Comparison of ENCODE assay signal across 8 cellular contexts in genomic region chr2:60555066-60555793, GRCh38. TPM values are rescaled to one million over a fixed set of nuclear protein-coding genes. Genes with fewer than 3 reads are reported as not detected.
DNase-seq lines count a peak whose midpoint lies in the region; ATAC-seq, FAIRE-seq and TF ChIP-seq lines count a peak whose summit lies in the region.

No MANE protein-coding gene starts in this region.

- H3K9me3 Mint-ChIP-seq in CD4-positive, alpha-beta T cell: no peaks in the 10 kb centered on the region
- H3K9me3 Mint-ChIP-seq in nephron progenitor cell: no peaks in the 10 kb centered on the region

- CTCF ChIA-PET in CD4-positive, alpha-beta T cell (lab: Charles Lee): interaction anchor here (0.9 kb wide), 1 partner anchor 13 kb away, joined by 3 read pairs; no protein-coding TSS in a partner anchor

- POLR2A ChIA-PET in CD4-positive, alpha-beta T cell (lab: Charles Lee): interaction anchor here (0.6 to 1.2 kb wide), 3 partner anchors 8 to 667 kb away, joined by 3 to 5 read pairs (median 3); no protein-coding TSS in a partner anchor

- peaks cover 2% of the 10 kb centered on the region for H3K36me3 Mint-ChIP-seq in CD4-positive, alpha-beta T cell (ENCODE audit: low read depth)
- no peaks in the 10 kb centered on the region for H3K36me3 Mint-ChIP-seq in nephron progenitor cell (ENCODE audit: low read depth)

- peaks cover 37% of the 10 kb centered on the region for H3K4me1 Mint-ChIP-seq in CD4-positive, alpha-beta T cell (ENCODE audit: low read depth)
- peaks cover 34% of the 10 kb centered on the region for H3K4me1 Mint-ChIP-seq in nephron progenitor cell

- no peak overlapping the region for H3K27ac ChIP-seq in CD4-positive, alpha-beta T cell (ENCODE audit: low read depth, low read length)

- no peaks in the 10 kb centered on the region for H3K9me3 ChIP-seq in CD4-positive, alpha-beta T cell (ENCODE audit: control insufficient read depth, low read length)

- ATAC-seq in CD4-positive, alpha-beta T cell (ENCODE audit: poor library complexity): peak; percentile 58
- ATAC-seq in GM18907 (IDR thresholded peaks at IDR 0.05; ENCODE audit: unreplicated experiment) (peak; percentile 48), HG03139 (IDR thresholded peaks at IDR 0.05; ENCODE audit: unreplicated experiment) (peak; percentile 31), esophagus mucosa (peak; percentile 36)

- intact Hi-C loops in CD4-positive, alpha-beta T cell (cut with DNase I, micrococcal nuclease): loop anchor here in 1 of 2 experiments (5.0 to 10.0 kb wide), 3 partner anchors 668 to 1530 kb away; no protein-coding TSS in a partner anchor

- peaks cover 76% of the 10 kb centered on the region for H3K27me3 ChIP-seq in CD4-positive, alpha-beta T cell (ENCODE audit: control insufficient read depth, insufficient read depth, low read length)

- peaks cover 71% of the 10 kb centered on the region for H3K27me3 Mint-ChIP-seq in CD4-positive, alpha-beta T cell
- peaks cover 70% of the 10 kb centered on the region for H3K27me3 Mint-ChIP-seq in nephron progenitor cell (ENCODE audit: low read depth, poor library complexity)

- DNase-seq in CD4-positive, alpha-beta T cell: peak in 6 of 10 experiments; percentile 11 to 59 (median 38)
- DNase-seq in NCI-H69 (lab: John Stamatoyannopoulos, UW) (peak; percentile 70), nephron progenitor cell (peak; percentile 73), urothelium cell line (ENCODE audit: low spot score) (peak; percentile 76)
- peak; percentile 14 to 32 for DNase-seq in activated CD8-positive, alpha-beta memory T cell treated with anti-CD3 and anti-CD28 coated beads for 1 hour (ENCODE audit: extremely low read depth in 1 of 2, low read depth in 1 of 2)

- H3K4me3 Mint-ChIP-seq in CD4-positive, alpha-beta T cell: peak overlapping the region; percentile 92
- H3K4me3 Mint-ChIP-seq in nephron progenitor cell: peak overlapping the region; percentile 91

- FAIRE-seq in urothelium cell line (lab: Jason Lieb, UNC): peak; percentile 9

- H3K27ac Mint-ChIP-seq in CD4-positive, alpha-beta T cell: peak overlapping the region; percentile 57
- no peak overlapping the region for H3K27ac Mint-ChIP-seq in nephron progenitor cell

- TF ChIP-seq CTCF in CD4-positive, alpha-beta T cell (IDR thresholded peaks at IDR 0.05): peak; percentile 32
- no peak for TF ChIP-seq CTCF in nephron progenitor cell (IDR thresholded peaks at IDR 0.05)

RNA-seq across cellular contexts. Expression of gene BCL11A, which starts 1.8 kb away (rescaled TPM):
- total RNA-seq in CD4-positive, alpha-beta T cell: 1 to 10 TPM; 2.3 to 3.3 TPM
- total RNA-seq in esophagus mucosa: 43.0 TPM

Comparison
In these comparisons a context has a peak if more than half of its experiments do, and no peak if none do; other contexts are left out.
1. DNase-seq: peak in every context shown above with its lines; median percentile 76 in urothelium cell line; 73 in nephron progenitor cell; 70 in NCI-H69; 38 in CD4-positive, alpha-beta T cell; 23 in activated CD8-positive, alpha-beta memory T cell treated with anti-CD3 and anti-CD28 coated beads for 1 hour.
2. RNA of gene BCL11A, which starts 1.8 kb away (total RNA-seq): 43.0 TPM in esophagus mucosa (single experiment); 2.3 to 3.3 TPM in CD4-positive, alpha-beta T cell; every median in the first group is over 10 times any median in the second.
3. Peak in every context shown above with its lines, with median percentiles within 50 percentile points of each other: ATAC-seq.